In genomic region chr6:52108128-52108527, GRCh38 we compare ENCODE assay signal across 1 cellular context.
TF ChIP-seq lines count a peak whose summit lies in the region.

No MANE protein-coding gene starts in this region.

TF ChIP-seq in GM23338, 12 proteins besides CTCF, POLR2A, EP300 and RAD21 (continued from another document):
- TF ChIP-seq, protein P1, sequence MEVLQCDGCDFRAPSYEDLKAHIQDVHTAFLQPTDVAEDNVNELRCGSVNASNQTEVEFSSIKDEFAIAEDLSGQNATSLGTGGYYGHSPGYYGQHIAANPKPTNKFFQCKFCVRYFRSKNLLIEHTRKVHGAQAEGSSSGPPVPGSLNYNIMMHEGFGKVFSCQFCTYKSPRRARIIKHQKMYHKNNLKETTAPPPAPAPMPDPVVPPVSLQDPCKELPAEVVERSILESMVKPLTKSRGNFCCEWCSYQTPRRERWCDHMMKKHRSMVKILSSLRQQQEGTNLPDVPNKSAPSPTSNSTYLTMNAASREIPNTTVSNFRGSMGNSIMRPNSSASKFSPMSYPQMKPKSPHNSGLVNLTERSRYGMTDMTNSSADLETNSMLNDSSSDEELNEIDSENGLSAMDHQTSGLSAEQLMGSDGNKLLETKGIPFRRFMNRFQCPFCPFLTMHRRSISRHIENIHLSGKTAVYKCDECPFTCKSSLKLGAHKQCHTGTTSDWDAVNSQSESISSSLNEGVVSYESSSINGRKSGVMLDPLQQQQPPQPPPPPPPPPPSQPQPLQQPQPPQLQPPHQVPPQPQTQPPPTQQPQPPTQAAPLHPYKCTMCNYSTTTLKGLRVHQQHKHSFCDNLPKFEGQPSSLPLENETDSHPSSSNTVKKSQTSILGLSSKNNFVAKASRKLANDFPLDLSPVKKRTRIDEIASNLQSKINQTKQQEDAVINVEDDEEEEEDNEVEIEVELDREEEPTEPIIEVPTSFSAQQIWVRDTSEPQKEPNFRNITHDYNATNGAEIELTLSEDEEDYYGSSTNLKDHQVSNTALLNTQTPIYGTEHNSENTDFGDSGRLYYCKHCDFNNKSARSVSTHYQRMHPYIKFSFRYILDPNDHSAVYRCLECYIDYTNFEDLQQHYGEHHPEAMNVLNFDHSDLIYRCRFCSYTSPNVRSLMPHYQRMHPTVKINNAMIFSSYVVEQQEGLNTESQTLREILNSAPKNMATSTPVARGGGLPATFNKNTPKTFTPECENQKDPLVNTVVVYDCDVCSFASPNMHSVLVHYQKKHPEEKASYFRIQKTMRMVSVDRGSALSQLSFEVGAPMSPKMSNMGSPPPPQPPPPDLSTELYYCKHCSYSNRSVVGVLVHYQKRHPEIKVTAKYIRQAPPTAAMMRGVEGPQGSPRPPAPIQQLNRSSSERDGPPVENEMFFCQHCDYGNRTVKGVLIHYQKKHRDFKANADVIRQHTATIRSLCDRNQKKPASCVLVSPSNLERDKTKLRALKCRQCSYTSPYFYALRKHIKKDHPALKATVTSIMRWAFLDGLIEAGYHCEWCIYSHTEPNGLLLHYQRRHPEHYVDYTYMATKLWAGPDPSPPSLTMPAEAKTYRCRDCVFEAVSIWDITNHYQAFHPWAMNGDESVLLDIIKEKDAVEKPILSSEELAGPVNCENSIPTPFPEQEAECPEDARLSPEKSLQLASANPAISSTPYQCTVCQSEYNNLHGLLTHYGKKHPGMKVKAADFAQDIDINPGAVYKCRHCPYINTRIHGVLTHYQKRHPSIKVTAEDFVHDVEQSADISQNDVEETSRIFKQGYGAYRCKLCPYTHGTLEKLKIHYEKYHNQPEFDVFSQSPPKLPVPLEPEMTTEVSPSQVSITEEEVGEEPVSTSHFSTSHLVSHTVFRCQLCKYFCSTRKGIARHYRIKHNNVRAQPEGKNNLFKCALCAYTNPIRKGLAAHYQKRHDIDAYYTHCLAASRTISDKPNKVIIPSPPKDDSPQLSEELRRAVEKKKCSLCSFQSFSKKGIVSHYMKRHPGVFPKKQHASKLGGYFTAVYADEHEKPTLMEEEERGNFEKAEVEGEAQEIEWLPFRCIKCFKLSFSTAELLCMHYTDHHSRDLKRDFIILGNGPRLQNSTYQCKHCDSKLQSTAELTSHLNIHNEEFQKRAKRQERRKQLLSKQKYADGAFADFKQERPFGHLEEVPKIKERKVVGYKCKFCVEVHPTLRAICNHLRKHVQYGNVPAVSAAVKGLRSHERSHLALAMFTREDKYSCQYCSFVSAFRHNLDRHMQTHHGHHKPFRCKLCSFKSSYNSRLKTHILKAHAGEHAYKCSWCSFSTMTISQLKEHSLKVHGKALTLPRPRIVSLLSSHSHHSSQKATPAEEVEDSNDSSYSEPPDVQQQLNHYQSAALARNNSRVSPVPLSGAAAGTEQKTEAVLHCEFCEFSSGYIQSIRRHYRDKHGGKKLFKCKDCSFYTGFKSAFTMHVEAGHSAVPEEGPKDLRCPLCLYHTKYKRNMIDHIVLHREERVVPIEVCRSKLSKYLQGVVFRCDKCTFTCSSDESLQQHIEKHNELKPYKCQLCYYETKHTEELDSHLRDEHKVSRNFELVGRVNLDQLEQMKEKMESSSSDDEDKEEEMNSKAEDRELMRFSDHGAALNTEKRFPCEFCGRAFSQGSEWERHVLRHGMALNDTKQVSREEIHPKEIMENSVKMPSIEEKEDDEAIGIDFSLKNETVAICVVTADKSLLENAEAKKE (CRISPR knock-in tag; IDR thresholded peaks at IDR 0.05) = no peak
- no peak for TF ChIP-seq STAT1 (IDR thresholded peaks at IDR 0.05; ENCODE audit: unreplicated experiment)
- TF ChIP-seq ZNF331 (CRISPR knock-in tag; IDR thresholded peaks at IDR 0.05; ENCODE audit: low read depth) = no peak
- TF ChIP-seq EZH2 (IDR thresholded peaks at IDR 0.05; ENCODE audit: low read depth, unreplicated experiment) = no peak
- TF ChIP-seq, protein P2, sequence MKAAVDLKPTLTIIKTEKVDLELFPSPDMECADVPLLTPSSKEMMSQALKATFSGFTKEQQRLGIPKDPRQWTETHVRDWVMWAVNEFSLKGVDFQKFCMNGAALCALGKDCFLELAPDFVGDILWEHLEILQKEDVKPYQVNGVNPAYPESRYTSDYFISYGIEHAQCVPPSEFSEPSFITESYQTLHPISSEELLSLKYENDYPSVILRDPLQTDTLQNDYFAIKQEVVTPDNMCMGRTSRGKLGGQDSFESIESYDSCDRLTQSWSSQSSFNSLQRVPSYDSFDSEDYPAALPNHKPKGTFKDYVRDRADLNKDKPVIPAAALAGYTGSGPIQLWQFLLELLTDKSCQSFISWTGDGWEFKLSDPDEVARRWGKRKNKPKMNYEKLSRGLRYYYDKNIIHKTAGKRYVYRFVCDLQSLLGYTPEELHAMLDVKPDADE (IDR thresholded peaks at IDR 0.05) = no peak
- TF ChIP-seq POLR2AphosphoS5 (IDR thresholded peaks at IDR 0.05; ENCODE audit: low read depth) = no peak
